10 cellular contexts compared by ENCODE assay signal in genomic region chr7:129493555-129493954, GRCh38. TPM values are rescaled to one million over a fixed set of nuclear protein-coding genes. Genes with fewer than 3 reads are reported as not detected.
DNase-seq lines count a peak whose midpoint lies in the region; ATAC-seq, FAIRE-seq and TF ChIP-seq lines count a peak whose summit lies in the region.
"Had no signal": no experiment of that assay in that cellular context is flagged by ENCODE, and none has a peak within 500 bp of the region (broad histone marks: within the 10 kb centered on the region; RNA-seq: fewer than 3 reads in every experiment).

No MANE protein-coding gene starts in this region.

- H3K4me3 Mint-ChIP-seq in naive thymus-derived CD8-positive, alpha-beta T cell: no peak overlapping the region
- H3K4me3 Mint-ChIP-seq: activated naive CD8-positive, alpha-beta T cell treated with anti-CD3 and anti-CD28 coated beads, Interleukin-2, amount 10 ng/mL, durations not matched to agents 7 days and 5 days had no signal

- DNase-seq in GM12891 (ENCODE audit: insufficient read length, low spot score): no peak
- peak; percentile 42 for DNase-seq in amniotic epithelial cell (ENCODE audit: low read depth)
- no peak for DNase-seq in naive thymus-derived CD8-positive, alpha-beta T cell
- DNase-seq in NCI-H1417 treated with DMSO at 0.1 percent for 48 hours (lab: John Stamatoyannopoulos, UW): no peak
- DNase-seq in RPMI8226: no peak
- DNase-seq: activated naive CD8-positive, alpha-beta T cell treated with anti-CD3 and anti-CD28 coated beads, Interleukin-2, amount 10 ng/mL, durations not matched to agents 7 days and 5 days; heart right ventricle; NCI-H1694 treated with DMSO at 0.1 percent for 48 hours had no signal

- peak; percentile 27 for ATAC-seq in HG03432 (IDR thresholded peaks at IDR 0.05; ENCODE audit: unreplicated experiment)
- peak; percentile 49 to 52 for ATAC-seq in naive thymus-derived CD8-positive, alpha-beta T cell
- ATAC-seq in gastroesophageal sphincter: no peak
- ATAC-seq: heart right ventricle had no signal

- H3K36me3 ChIP-seq in gastroesophageal sphincter: no peaks in the 10 kb centered on the region
- H3K36me3 ChIP-seq: heart right ventricle had no signal

- 83 to 93% methylated on average over 1 of the region's 1 CpG for WGBS in gastroesophageal sphincter (ENCODE audit: low coverage in 1 of 2), 2 donors

- no peaks in the 10 kb centered on the region for H3K36me3 Mint-ChIP-seq in naive thymus-derived CD8-positive, alpha-beta T cell

- H3K27ac Mint-ChIP-seq in naive thymus-derived CD8-positive, alpha-beta T cell: no peak overlapping the region
- H3K27ac Mint-ChIP-seq: activated naive CD8-positive, alpha-beta T cell treated with anti-CD3 and anti-CD28 coated beads, Interleukin-2, amount 10 ng/mL, durations not matched to agents 7 days and 5 days had no signal

- H3K27ac ChIP-seq in gastroesophageal sphincter: no peak overlapping the region
- H3K27ac ChIP-seq: heart right ventricle had no signal

- no peaks in the 10 kb centered on the region for H3K4me1 ChIP-seq in gastroesophageal sphincter

- H3K27me3 ChIP-seq in gastroesophageal sphincter: no peaks in the 10 kb centered on the region
- H3K27me3 ChIP-seq: heart right ventricle had no signal

- POLR2A ChIA-PET in naive thymus-derived CD8-positive, alpha-beta T cell (lab: Charles Lee): interaction anchor here (0.5 kb wide), 1 partner anchor 49 kb away, joined by 6 read pairs; no protein-coding TSS in a partner anchor

- FAIRE-seq in GM12891 (lab: Jason Lieb, UNC): peak; percentile 48

- TF ChIP-seq EP300 in gastroesophageal sphincter (IDR thresholded peaks at IDR 0.05): no peak

- H3K27me3 Mint-ChIP-seq in naive thymus-derived CD8-positive, alpha-beta T cell: peaks cover 0 to 7% (median 0%) of the 10 kb centered on the region in 5 donors

- no peaks in the 10 kb centered on the region for H3K9me3 Mint-ChIP-seq in naive thymus-derived CD8-positive, alpha-beta T cell
- H3K9me3 Mint-ChIP-seq: activated naive CD8-positive, alpha-beta T cell treated with anti-CD3 and anti-CD28 coated beads, Interleukin-2, amount 10 ng/mL, durations not matched to agents 7 days and 5 days had no signal

- H3K9me3 ChIP-seq in gastroesophageal sphincter: no peaks in the 10 kb centered on the region
- H3K9me3 ChIP-seq: heart right ventricle had no signal

- TF ChIP-seq POLR2A in GM12891 (IDR thresholded peaks at IDR 0.05; ENCODE audit: low read depth, low read length) (no peak), gastroesophageal sphincter (IDR thresholded peaks at IDR 0.05) (no peak)

- TF ChIP-seq CTCF in gastroesophageal sphincter (IDR thresholded peaks at IDR 0.05): no peak

- H3K4me1 Mint-ChIP-seq in naive thymus-derived CD8-positive, alpha-beta T cell: peaks cover 0 to 20% (median 2%) of the 10 kb centered on the region in 4 donors

- no peak overlapping the region for H3K4me3 ChIP-seq in gastroesophageal sphincter
- H3K4me3 ChIP-seq: heart right ventricle had no signal

TF ChIP-seq in GM12891, 5 proteins besides CTCF, POLR2A, EP300 and RAD21:
- TF ChIP-seq SPI1 (IDR thresholded peaks at IDR 0.05; ENCODE audit: low read depth, low read length): no peak
- TF ChIP-seq PAX5 (IDR thresholded peaks at IDR 0.05; ENCODE audit: insufficient read depth, low read length, severe bottlenecking): no peak
- TF ChIP-seq TAF1 (IDR thresholded peaks at IDR 0.05; ENCODE audit: low read depth, low read length): no peak
- TF ChIP-seq POU2F2 (IDR thresholded peaks at IDR 0.05; ENCODE audit: low read depth, low read length): no peak
- no peak for TF ChIP-seq POLR2AphosphoS5 (IDR thresholded peaks at IDR 0.05; ENCODE audit: low read depth, low read length)
TF ChIP-seq in GM12891: peak in this region for 0.

RNA-seq across cellular contexts. Expression of gene SMKR1, which starts 8.8 kb away (rescaled TPM):
- polyA plus RNA-seq in GM12891 (2012; ENCODE audit: low read depth, missing spikeins): 0.10 TPM
- total RNA-seq in naive thymus-derived CD8-positive, alpha-beta T cell: 1 to 10 TPM; 1.5 to 3.8 TPM
- polyA plus RNA-seq in naive thymus-derived CD8-positive, alpha-beta T cell: 1 to 10 TPM; 5.2 to 9.7 (median 7.8) TPM
- not detected for total RNA-seq in gastroesophageal sphincter
- total RNA-seq: heart right ventricle had no signal

RNA-seq across cellular contexts. Expression of gene STRIP2, which starts 59.3 kb away (rescaled TPM):
- 0.37 TPM for polyA plus RNA-seq in GM12891 (2012; ENCODE audit: low read depth, missing spikeins)
- total RNA-seq in naive thymus-derived CD8-positive, alpha-beta T cell: under 1 TPM in 1 of 2 experiments, not detected in 1; 0.11 TPM
- not detected for polyA plus RNA-seq in naive thymus-derived CD8-positive, alpha-beta T cell
- total RNA-seq in gastroesophageal sphincter: 1 to 10 TPM; 1.2 to 2.6 (median 1.9) TPM
